In the genomic region with DNA sequence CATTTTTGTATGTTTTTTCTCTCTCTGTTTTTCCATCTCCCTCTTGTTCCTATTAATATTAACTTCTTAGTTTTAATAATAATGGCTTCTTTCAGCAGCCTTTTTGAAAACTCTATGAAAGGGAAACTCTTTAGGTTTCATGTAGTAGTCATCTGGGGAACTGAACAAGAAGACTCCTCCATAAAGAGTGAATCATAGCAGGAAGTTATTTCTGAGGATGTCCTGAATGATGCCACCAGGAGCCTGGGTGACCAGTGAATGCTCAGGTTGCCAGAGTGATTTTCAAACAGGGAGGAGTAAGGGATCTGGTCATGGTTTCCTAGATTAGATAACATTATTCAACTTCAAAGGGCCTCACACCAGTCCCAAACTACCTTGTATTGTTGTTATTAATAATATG, we compare ENCODE assay signal across 27 cellular contexts.
DNase-seq lines count a peak whose midpoint lies in the region; ATAC-seq, FAIRE-seq and TF ChIP-seq lines count a peak whose summit lies in the region.
"Had no signal": no experiment of that assay in that cellular context is flagged by ENCODE, and none has a peak within 500 bp of the region (broad histone marks: within the 10 kb centered on the region; RNA-seq: fewer than 3 reads in every experiment).

No MANE protein-coding gene starts in this region.

- FAIRE-seq in H54 (lab: Jason Lieb, UNC) (no peak), bronchial epithelial cell (lab: Jason Lieb, UNC) (no peak)
- FAIRE-seq: A204.1, urothelium cell line had no signal

- TF ChIP-seq POLR2A in H54 (IDR thresholded peaks at IDR 0.05; ENCODE audit: low read depth, low read length) (no peak), esophagus squamous epithelium (IDR thresholded peaks at IDR 0.05) (no peak)

- ATAC-seq in HG02763 (IDR thresholded peaks at IDR 0.05; ENCODE audit: unreplicated experiment) = no peak
- ATAC-seq: activated naive CD8-positive, alpha-beta T cell treated with anti-CD3 and anti-CD28 coated beads, Interleukin-2, amount 50 U/mL, for 24 hours; CD8-positive, alpha-beta T cell; natural killer cell treated with Interleukin-12 subunit alpha and Interleukin-12 subunit beta and Interleukin-15 and Interleukin-18, amount 100 ng/mL, for 72 hours; stimulated activated memory B cell treated with anti-CD40 and anti-IgM and Interleukin-4, amounts not matched to agents 10 μg/mL and 1 μg/mL and 100 μg/mL, for 72 hours had no signal

- no peaks in the 10 kb centered on the region for H3K36me3 Mint-ChIP-seq in immature natural killer cell
- H3K36me3 Mint-ChIP-seq: activated CD4-positive, alpha-beta memory T cell treated with anti-CD3 and anti-CD28 coated beads for 36 hours; CD8-positive, alpha-beta T cell; natural killer cell treated with Interleukin-12 subunit alpha and Interleukin-12 subunit beta and Interleukin-15 and Interleukin-18, amount 100 ng/mL, for 72 hours; stimulated activated memory B cell treated with anti-CD40 and anti-IgM and Interleukin-4, amounts not matched to agents 10 μg/mL and 1 μg/mL and 100 μg/mL, for 72 hours had no signal

- DNase-seq in COLO829 (ENCODE audit: low spot score) (peak; percentile 54), H54 (ENCODE audit: insufficient read length, low spot score) (peak; percentile 4), HT1080 (ENCODE audit: low read depth) (peak; percentile 53), bronchial epithelial cell (ENCODE audit: low read depth) (peak; percentile 12), esophagus squamous epithelium (lab: John Stamatoyannopoulos, UW) (no peak), immature natural killer cell (no peak)
- DNase-seq in stimulated activated CD4-positive, alpha-beta T cell treated with anti-CD3 and anti-CD28 coated beads, Interleukin-1b, Interleukin-23, amount 100 ng/mL, for 48 hours = no peak
- DNase-seq: activated B cell treated with CpG ODN at 0.5 μM for 24 hours; activated CD4-positive, alpha-beta memory T cell treated with anti-CD3 and anti-CD28 coated beads for 36 hours; activated effector memory CD4-positive, alpha-beta T cell treated with anti-CD3 and anti-CD28 coated beads, Interleukin-2, amount 50 U/mL, for 16 hours; activated naive CD8-positive, alpha-beta T cell treated with anti-CD3 and anti-CD28 coated beads, Interleukin-2, amount 50 U/mL, for 24 hours; CD8-positive, alpha-beta T cell; DMS153; H9; Karpas-422; left ventricle myocardium inferior; midbrain; NCI-H1092; NCI-H1930; SK-N-SH; spleen; stimulated activated CD4-positive, alpha-beta T cell treated with anti-CD3 and anti-CD28 coated beads, Interleukin-4, amount 100 ng/mL, for 1 hour had no signal

- H3K27me3 Mint-ChIP-seq in immature natural killer cell (ENCODE audit: low read depth in 3 of 3) = peaks cover 0 to 2% (median 0%) of the 10 kb centered on the region in 3 donors
- H3K27me3 Mint-ChIP-seq: activated B cell treated with CpG ODN at 0.5 μM for 24 hours; activated CD4-positive, alpha-beta memory T cell treated with anti-CD3 and anti-CD28 coated beads for 36 hours; activated naive CD8-positive, alpha-beta T cell treated with anti-CD3 and anti-CD28 coated beads, Interleukin-2, amount 50 U/mL, for 24 hours; natural killer cell treated with Interleukin-12 subunit alpha and Interleukin-12 subunit beta and Interleukin-15 and Interleukin-18, amount 100 ng/mL, for 72 hours; stimulated activated memory B cell treated with anti-CD40 and anti-IgM and Interleukin-4, amounts not matched to agents 10 μg/mL and 1 μg/mL and 100 μg/mL, for 72 hours had no signal

- no peaks in the 10 kb centered on the region for H3K4me1 ChIP-seq in esophagus squamous epithelium
- H3K4me1 ChIP-seq: left ventricle myocardium inferior, spleen had no signal

- no peak overlapping the region for H3K27ac ChIP-seq in esophagus squamous epithelium
- H3K27ac ChIP-seq: left ventricle myocardium inferior, spleen had no signal

- no peak overlapping the region for H3K4me3 Mint-ChIP-seq in immature natural killer cell
- H3K4me3 Mint-ChIP-seq: activated B cell treated with CpG ODN at 0.5 μM for 24 hours; activated CD4-positive, alpha-beta memory T cell treated with anti-CD3 and anti-CD28 coated beads for 36 hours; activated naive CD8-positive, alpha-beta T cell treated with anti-CD3 and anti-CD28 coated beads, Interleukin-2, amount 50 U/mL, for 24 hours; CD8-positive, alpha-beta T cell; H9; natural killer cell treated with Interleukin-12 subunit alpha and Interleukin-12 subunit beta and Interleukin-15 and Interleukin-18, amount 100 ng/mL, for 72 hours; stimulated activated memory B cell treated with anti-CD40 and anti-IgM and Interleukin-4, amounts not matched to agents 10 μg/mL and 1 μg/mL and 100 μg/mL, for 72 hours had no signal

- H3K9me3 Mint-ChIP-seq in immature natural killer cell = peaks cover 3 to 15% (median 10%) of the 10 kb centered on the region in 6 donors
- H3K9me3 Mint-ChIP-seq: activated CD4-positive, alpha-beta memory T cell treated with anti-CD3 and anti-CD28 coated beads for 36 hours; CD8-positive, alpha-beta T cell had no signal

- no peaks in the 10 kb centered on the region for H3K4me1 Mint-ChIP-seq in immature natural killer cell
- H3K4me1 Mint-ChIP-seq: activated B cell treated with CpG ODN at 0.5 μM for 24 hours; activated naive CD8-positive, alpha-beta T cell treated with anti-CD3 and anti-CD28 coated beads, Interleukin-2, amount 50 U/mL, for 24 hours; H9; stimulated activated memory B cell treated with anti-CD40 and anti-IgM and Interleukin-4, amounts not matched to agents 10 μg/mL and 1 μg/mL and 100 μg/mL, for 72 hours had no signal

- H3K27ac Mint-ChIP-seq in immature natural killer cell = no peak overlapping the region
- H3K27ac Mint-ChIP-seq: activated B cell treated with CpG ODN at 0.5 μM for 24 hours; activated CD4-positive, alpha-beta memory T cell treated with anti-CD3 and anti-CD28 coated beads for 36 hours; activated naive CD8-positive, alpha-beta T cell treated with anti-CD3 and anti-CD28 coated beads, Interleukin-2, amount 50 U/mL, for 24 hours; CD8-positive, alpha-beta T cell; H9; natural killer cell treated with Interleukin-12 subunit alpha and Interleukin-12 subunit beta and Interleukin-15 and Interleukin-18, amount 100 ng/mL, for 72 hours; stimulated activated memory B cell treated with anti-CD40 and anti-IgM and Interleukin-4, amounts not matched to agents 10 μg/mL and 1 μg/mL and 100 μg/mL, for 72 hours had no signal

- H3K4me3 ChIP-seq in bronchial epithelial cell (ENCODE audit: low read depth, low read length) (no peak overlapping the region), esophagus squamous epithelium (no peak overlapping the region)
- H3K4me3 ChIP-seq: left ventricle myocardium inferior, spleen had no signal

- H3K27me3 ChIP-seq in bronchial epithelial cell (ENCODE audit: control insufficient read depth, insufficient read depth, low read length) (no peaks in the 10 kb centered on the region), esophagus squamous epithelium (no peaks in the 10 kb centered on the region)
- H3K27me3 ChIP-seq: spleen had no signal

- peaks cover 0 to 8% (median 0%) of the 10 kb centered on the region in 3 donors for H3K9me3 ChIP-seq in esophagus squamous epithelium
- H3K9me3 ChIP-seq: SK-N-SH had no signal

- no peak for TF ChIP-seq CTCF in bronchial epithelial cell (IDR thresholded peaks at IDR 0.05; ENCODE audit: insufficient read depth, low read length, severe bottlenecking)
- TF ChIP-seq CTCF in esophagus squamous epithelium (IDR thresholded peaks at IDR 0.05) = no peak

- H3K36me3 ChIP-seq in bronchial epithelial cell (ENCODE audit: control insufficient read depth, insufficient read depth, low read length) = no peaks in the 10 kb centered on the region
- H3K36me3 ChIP-seq in esophagus squamous epithelium = no peaks in the 10 kb centered on the region
- H3K36me3 ChIP-seq: left ventricle myocardium inferior, spleen had no signal

- intact Hi-C loops in esophagus squamous epithelium (cut with DNase I) = no loop called here

Comparison
In these comparisons a context has a peak if more than half of its experiments do, and no peak if none do; other contexts are left out.
1. DNase-seq: peak in COLO829 (single experiment), H54 (single experiment), HT1080 (single experiment) and bronchial epithelial cell (single experiment); none in stimulated activated CD4-positive, alpha-beta T cell treated with anti-CD3 and anti-CD28 coated beads, Interleukin-1b, Interleukin-23, amount 100 ng/mL, for 48 hours (single experiment), esophagus squamous epithelium (single experiment) and immature natural killer cell (0 of 3).